25 cellular contexts compared by ENCODE assay signal in the genomic region with DNA sequence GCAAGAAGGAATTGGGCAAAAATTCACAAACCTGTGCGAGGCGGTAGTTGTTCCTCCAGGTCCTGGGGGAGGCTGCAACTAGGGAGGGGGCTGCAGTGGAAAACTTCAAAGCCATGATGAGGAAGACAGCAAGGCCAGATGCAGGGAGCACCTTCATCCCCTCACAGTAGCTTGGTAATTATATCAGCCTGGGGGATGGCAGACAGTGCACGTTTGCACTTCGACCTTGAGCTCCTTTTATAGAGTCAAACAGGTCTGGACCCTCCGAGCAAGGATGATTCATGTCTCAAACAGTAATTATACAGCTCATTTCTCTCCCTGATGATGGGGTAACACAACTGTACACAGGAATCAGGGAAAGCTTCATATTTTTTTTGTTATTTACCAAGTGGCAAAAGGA. TPM values are rescaled to one million over a fixed set of nuclear protein-coding genes. Genes with fewer than 3 reads are reported as not detected.
DNase-seq lines count a peak whose midpoint lies in the region; FAIRE-seq and TF ChIP-seq lines count a peak whose summit lies in the region.
"Had no signal": no experiment of that assay in that cellular context is flagged by ENCODE, and none has a peak within 500 bp of the region (broad histone marks: within the 10 kb centered on the region; RNA-seq: fewer than 3 reads in every experiment).

Gene MMP20, minus strand, starts transcription at position 170 of the 400 bp plus-strand sequence. Its CDS starts 13 bp downstream, at position 157.

- H3K9ac ChIP-seq in smooth muscle cell (ENCODE audit: low read depth) (no peak within 1 kb of the TSS), SK-N-SH (no peak within 1 kb of the TSS)
- H3K9ac ChIP-seq: BLaER1 had no signal

- DNase-seq in HTR-8/SVneo (ENCODE audit: insufficient read length, low spot score), result no peak
- peak; percentile 43 for DNase-seq in NCI-H69 (lab: John Stamatoyannopoulos, UW)
- no peak for DNase-seq in hepatocyte (ENCODE audit: low spot score)
- DNase-seq in smooth muscle cell (lab: John Stamatoyannopoulos, UW; ENCODE audit: unreplicated experiment), result no peak
- no peak for DNase-seq in SK-N-SH
- DNase-seq in HEK293T (ENCODE audit: extremely low spot score), result no peak
- no peak for DNase-seq in D721Med (ENCODE audit: insufficient read length, low spot score)
- DNase-seq: 8988T; ACHN; BE2C; C1 segment of cervical spinal cord; CD4-positive, alpha-beta memory T cell; CD4-positive, CD25-positive, alpha-beta regulatory T cell; CD8-positive, alpha-beta memory T cell; COR-L47; DMS79 treated with DMSO at 0.1 percent for 48 hours; GF-D8 had no signal

- POLR2A ChIA-PET in SK-N-SH (lab: Yijun Ruan, JAX), result no interaction called here
- POLR2A ChIA-PET in HEK293T (lab: Yijun Ruan, JAX), result no interaction called here

- no peak within 1 kb of the TSS for H3K4me3 ChIP-seq in hepatocyte
- H3K4me3 ChIP-seq in smooth muscle cell, result no peak within 1 kb of the TSS
- no peak within 1 kb of the TSS for H3K4me3 ChIP-seq in SK-N-SH (ENCODE audit: low read depth in 2 of 2, low read length in 1 of 2)
- H3K4me3 ChIP-seq: BLaER1 had no signal

- H3K9me3 ChIP-seq in hepatocyte (ENCODE audit: low read depth), result no peaks in the 10 kb centered on the region
- no peaks in the 10 kb centered on the region for H3K9me3 ChIP-seq in smooth muscle cell (replicated peaks; ENCODE audit: low read depth)
- no peaks in the 10 kb centered on the region for H3K9me3 ChIP-seq in SK-N-SH
- H3K9me3 ChIP-seq: BE2C, BLaER1 had no signal

- H3F3A ChIP-seq in smooth muscle cell (ENCODE audit: low read depth) (peaks cover 3% of the 10 kb centered on the region), SK-N-SH (replicated peaks; ENCODE audit: insufficient read depth) (no peaks in the 10 kb centered on the region)

- TF ChIP-seq CTCF in hepatocyte (IDR thresholded peaks at IDR 0.05; ENCODE audit: poor library complexity) (no peak), smooth muscle cell (IDR thresholded peaks at IDR 0.05; ENCODE audit: borderline replicate concordance, insufficient read depth, poor library complexity, severe bottlenecking) (no peak), SK-N-SH (IDR thresholded peaks at IDR 0.05) (no peak), D721Med (IDR thresholded peaks at IDR 0.05; ENCODE audit: insufficient read depth, missing control alignments) (no peak)

- no peak within 1 kb of the TSS for H2AFZ ChIP-seq in hepatocyte
- H2AFZ ChIP-seq in smooth muscle cell (ENCODE audit: low read depth), result no peak within 1 kb of the TSS
- no peak within 1 kb of the TSS for H2AFZ ChIP-seq in SK-N-SH (ENCODE audit: low read depth)

- H3K4me2 ChIP-seq in hepatocyte (no peak within 1 kb of the TSS), smooth muscle cell (no peak within 1 kb of the TSS), SK-N-SH (no peak within 1 kb of the TSS)
- H3K4me2 ChIP-seq: BLaER1 had no signal

- CTCF ChIA-PET in SK-N-SH (lab: Yijun Ruan, JAX), result no interaction called here
- CTCF ChIA-PET in HEK293T (lab: Yijun Ruan, JAX), result no interaction called here

- no peak for TF ChIP-seq RAD21 in SK-N-SH (IDR thresholded peaks at IDR 0.05; ENCODE audit: low read length)

- H4K20me1 ChIP-seq in hepatocyte (ENCODE audit: insufficient read depth, poor library complexity, severe bottlenecking) (no peaks in the 10 kb centered on the region), smooth muscle cell (ENCODE audit: low read depth) (no peaks in the 10 kb centered on the region), SK-N-SH (ENCODE audit: insufficient read depth) (no peaks in the 10 kb centered on the region)
- H4K20me1 ChIP-seq: BLaER1 had no signal

- H3K36me3 ChIP-seq in hepatocyte (replicated peaks; ENCODE audit: insufficient read depth, low read depth) (no peaks in the 10 kb centered on the region), smooth muscle cell (ENCODE audit: low read depth) (no peaks in the 10 kb centered on the region), SK-N-SH (replicated peaks in 1 of 2; ENCODE audit: control insufficient read depth in 1 of 2, insufficient read depth in 2 of 2, low read length in 1 of 2) (no peaks in the 10 kb centered on the region)
- H3K36me3 ChIP-seq: BE2C, BLaER1 had no signal

- H3K79me2 ChIP-seq in hepatocyte, result no peaks in the 10 kb centered on the region
- no peaks in the 10 kb centered on the region for H3K79me2 ChIP-seq in smooth muscle cell (ENCODE audit: low read depth)
- H3K79me2 ChIP-seq in SK-N-SH (ENCODE audit: insufficient read depth), result no peaks in the 10 kb centered on the region

- peak within 1 kb of the TSS; percentile 12 for H3K27ac ChIP-seq in hepatocyte
- peak within 1 kb of the TSS; percentile 75 for H3K27ac ChIP-seq in smooth muscle cell (ENCODE audit: low read depth)
- no peak within 1 kb of the TSS for H3K27ac ChIP-seq in SK-N-SH (ENCODE audit: low read depth in 2 of 2, low read length in 1 of 2)
- H3K27ac ChIP-seq: BLaER1 had no signal

- 61% methylated on average over 5 of the region's 5 CpGs for WGBS in hepatocyte (ENCODE audit: low lambda C conversion rate, missing lambda C conversion rate)
- WGBS in smooth muscle cell (ENCODE audit: low lambda C conversion rate), result 51% methylated on average over 5 of the region's 5 CpGs
- 58% methylated on average over 5 of the region's 5 CpGs for WGBS in SK-N-SH (ENCODE audit: low lambda C conversion rate)

- no peak for TF ChIP-seq EP300 in SK-N-SH (IDR thresholded peaks at IDR 0.05; ENCODE audit: borderline replicate concordance in 1 of 2, low read depth in 1 of 2, low read length in 1 of 2)

- H3K27me3 ChIP-seq in hepatocyte, result no peaks in the 10 kb centered on the region
- H3K27me3 ChIP-seq in smooth muscle cell (ENCODE audit: low read depth), result no peaks in the 10 kb centered on the region
- H3K27me3 ChIP-seq in SK-N-SH (ENCODE audit: insufficient read depth), result no peaks in the 10 kb centered on the region
- H3K27me3 ChIP-seq: BLaER1 had no signal

- FAIRE-seq in HTR-8/SVneo (lab: Jason Lieb, UNC), result peak; percentile 74
- FAIRE-seq in D721Med (lab: Jason Lieb, UNC), result no peak
- FAIRE-seq: A204.1, G401.6, GM12891, GM19239 had no signal

- H3K9me2 ChIP-seq in hepatocyte (replicated peaks; ENCODE audit: insufficient read depth) (no peaks in the 10 kb centered on the region), SK-N-SH (no peaks in the 10 kb centered on the region)

- H3K4me1 ChIP-seq in hepatocyte (ENCODE audit: insufficient read depth) (no peaks in the 10 kb centered on the region), smooth muscle cell (ENCODE audit: low read depth) (no peaks in the 10 kb centered on the region), SK-N-SH (ENCODE audit: control insufficient read depth in 1 of 2, insufficient read depth in 2 of 2, low read depth in 1 of 2, low read length in 1 of 2) (no peaks in the 10 kb centered on the region)
- H3K4me1 ChIP-seq: BE2C had no signal

TF ChIP-seq in SK-N-SH, 30 proteins besides CTCF, POLR2A, EP300 and RAD21 (continues in another document):
- no peak for TF ChIP-seq SMC3 (IDR thresholded peaks at IDR 0.05; ENCODE audit: low read depth, low read length)
- TF ChIP-seq, protein P1, sequence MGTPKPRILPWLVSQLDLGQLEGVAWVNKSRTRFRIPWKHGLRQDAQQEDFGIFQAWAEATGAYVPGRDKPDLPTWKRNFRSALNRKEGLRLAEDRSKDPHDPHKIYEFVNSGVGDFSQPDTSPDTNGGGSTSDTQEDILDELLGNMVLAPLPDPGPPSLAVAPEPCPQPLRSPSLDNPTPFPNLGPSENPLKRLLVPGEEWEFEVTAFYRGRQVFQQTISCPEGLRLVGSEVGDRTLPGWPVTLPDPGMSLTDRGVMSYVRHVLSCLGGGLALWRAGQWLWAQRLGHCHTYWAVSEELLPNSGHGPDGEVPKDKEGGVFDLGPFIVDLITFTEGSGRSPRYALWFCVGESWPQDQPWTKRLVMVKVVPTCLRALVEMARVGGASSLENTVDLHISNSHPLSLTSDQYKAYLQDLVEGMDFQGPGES (IDR thresholded peaks at IDR 0.05; ENCODE audit: low read depth, low read length), result no peak
- no peak for TF ChIP-seq MXI1 (IDR thresholded peaks at IDR 0.05; ENCODE audit: low read depth, low read length)
- TF ChIP-seq POLR2AphosphoS5 (IDR thresholded peaks at IDR 0.05; ENCODE audit: low read depth, low read length), result no peak

TF ChIP-seq in HEK293T, 16 proteins besides CTCF, POLR2A, EP300 and RAD21:
- TF ChIP-seq FOXK2 (IDR thresholded peaks at IDR 0.05) (no peak), TARDBP (IDR thresholded peaks at IDR 0.05) (no peak), SP1 (IDR thresholded peaks at IDR 0.05) (no peak), L3MBTL2 (conservative IDR thresholded peaks at IDR 0.05) (no peak), ELF4 (IDR thresholded peaks at IDR 0.05) (no peak), FOXM1 (IDR thresholded peaks at IDR 0.05; ENCODE audit: borderline replicate concordance) (no peak), BHLHE40 (IDR thresholded peaks at IDR 0.05; ENCODE audit: borderline replicate concordance) (no peak), CTBP1 (IDR thresholded peaks at IDR 0.05; ENCODE audit: borderline replicate concordance) (no peak)

RNA-seq across cellular contexts. Expression of gene MMP20, which starts in this region (rescaled TPM):
- total RNA-seq in hepatocyte (not detected in 2 replicates), smooth muscle cell (0.49 TPM in 1 of 2 replicates, not detected in the other)
- polyA plus RNA-seq in hepatocyte (not detected in 2 replicates), smooth muscle cell (0.46 and 0.87 TPM in 2 replicates), SK-N-SH (2012; rRNA removed) (not detected in 2 replicates)
- polyA plus RNA-seq in SK-N-SH (2012; cell fraction: cytosol; rRNA removed), result not detected in 2 replicates
- polyA plus RNA-seq in SK-N-SH (2012; cell fraction: nucleus; rRNA removed), result not detected in 2 replicates
- total RNA-seq: A673; CD4-positive, alpha-beta memory T cell; CD4-positive, CD25-positive, alpha-beta regulatory T cell; CD8-positive, alpha-beta memory T cell had no signal
- polyA plus RNA-seq: AG04450; CD14-positive monocyte; CD4-positive, alpha-beta memory T cell; CD4-positive, CD25-positive, alpha-beta regulatory T cell; CD8-positive, alpha-beta memory T cell had no signal

Comparison
In these comparisons a context has a peak if more than half of its experiments do, and no peak if none do; other contexts are left out.
1. H3K27ac ChIP-seq: peak in hepatocyte (single experiment) and smooth muscle cell (single experiment); none in SK-N-SH (0 of 2).